Comparison of ENCODE assay signal across 10 cellular contexts in the genomic region with DNA sequence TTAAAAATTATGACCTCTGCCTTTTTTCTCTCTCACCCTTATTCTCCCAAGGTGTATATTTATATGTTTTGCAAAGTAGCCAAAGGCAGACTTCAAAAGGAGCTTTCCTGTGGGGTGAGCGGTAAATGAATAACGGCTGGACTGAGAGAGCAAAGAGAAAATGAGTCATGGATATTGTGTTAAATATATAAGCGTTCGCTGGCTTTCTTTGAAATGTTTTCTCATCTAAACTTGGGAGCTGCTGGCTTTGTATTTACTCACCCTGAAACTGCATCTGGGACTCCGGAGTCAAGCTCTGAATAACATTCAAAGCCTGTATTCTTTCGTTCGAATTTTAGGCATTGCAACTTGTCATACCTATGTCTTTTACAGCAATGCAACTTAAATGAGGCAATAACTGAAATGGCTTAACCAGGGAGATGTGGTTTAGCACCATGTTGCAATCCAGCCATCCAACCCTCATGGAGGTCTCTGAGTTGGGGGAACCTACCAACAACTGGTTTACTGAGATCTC. TPM values are rescaled to one million over a fixed set of nuclear protein-coding genes. Genes with fewer than 3 reads are reported as not detected.
DNase-seq lines count a peak whose midpoint lies in the region; ATAC-seq and TF ChIP-seq lines count a peak whose summit lies in the region.
"Had no signal": no experiment of that assay in that cellular context is flagged by ENCODE, and none has a peak within 500 bp of the region (broad histone marks: within the 10 kb centered on the region; RNA-seq: fewer than 3 reads in every experiment).

No MANE protein-coding gene starts in this region.

- H3K4me3 ChIP-seq in kidney epithelial cell (ENCODE audit: low read depth, low read length), result no peak overlapping the region
- H3K4me3 ChIP-seq: heart left ventricle had no signal

- intact Hi-C loops in activated CD8-positive, alpha-beta T cell treated with anti-CD3 and anti-CD28 coated beads for 36 hours (cut with micrococcal nuclease), result loop anchor here (5.0 kb wide), 1 partner anchor 37 kb away; no protein-coding TSS in a partner anchor

- CTCF ChIA-PET in activated CD8-positive, alpha-beta T cell treated with anti-CD3 and anti-CD28 coated beads for 36 hours (lab: Charles Lee), result interaction anchor here (0.8 to 2.0 kb wide), 2 partner anchors 16 to 33 kb away, joined by 4 to 6 read pairs; no protein-coding TSS in a partner anchor

- no peaks in the 10 kb centered on the region for H3K27me3 Mint-ChIP-seq in activated CD8-positive, alpha-beta T cell treated with anti-CD3 and anti-CD28 coated beads for 36 hours

- POLR2A ChIA-PET in activated CD8-positive, alpha-beta T cell treated with anti-CD3 and anti-CD28 coated beads for 36 hours (lab: Charles Lee), result interaction anchor here (0.9 to 1.5 kb wide), 4 partner anchors 16 to 71 kb away, joined by 3 to 4 read pairs (median 4); no protein-coding TSS in a partner anchor

- H3K36me3 ChIP-seq in kidney epithelial cell (ENCODE audit: control insufficient read depth, insufficient read depth, low read length), result no peaks in the 10 kb centered on the region

- H3K4me3 Mint-ChIP-seq in activated CD8-positive, alpha-beta T cell treated with anti-CD3 and anti-CD28 coated beads for 36 hours, result no peak overlapping the region

- peaks cover 76% of the 10 kb centered on the region for H3K4me1 Mint-ChIP-seq in activated CD8-positive, alpha-beta T cell treated with anti-CD3 and anti-CD28 coated beads for 36 hours (ENCODE audit: low read depth)

- peak overlapping the region; percentile 79 for H3K27ac Mint-ChIP-seq in activated CD8-positive, alpha-beta T cell treated with anti-CD3 and anti-CD28 coated beads for 36 hours

- H3K27me3 ChIP-seq in kidney epithelial cell (ENCODE audit: control insufficient read depth, insufficient read depth, low read length), result no peaks in the 10 kb centered on the region
- H3K27me3 ChIP-seq: heart left ventricle had no signal

- TF ChIP-seq CTCF in activated CD8-positive, alpha-beta T cell treated with anti-CD3 and anti-CD28 coated beads for 36 hours (IDR thresholded peaks at IDR 0.05), result no peak
- no peak for TF ChIP-seq CTCF in kidney epithelial cell (IDR thresholded peaks at IDR 0.05; ENCODE audit: insufficient read depth, low read length, poor library complexity, severe bottlenecking)

- peaks cover 32% of the 10 kb centered on the region for H3K36me3 Mint-ChIP-seq in activated CD8-positive, alpha-beta T cell treated with anti-CD3 and anti-CD28 coated beads for 36 hours (ENCODE audit: low read depth)

- peak; percentile 41 for ATAC-seq in activated CD8-positive, alpha-beta T cell treated with anti-CD3 and anti-CD28 coated beads for 36 hours
- no peak for ATAC-seq in HG03280 (IDR thresholded peaks at IDR 0.05; ENCODE audit: unreplicated experiment)
- no peak for ATAC-seq in HG03159 (IDR thresholded peaks at IDR 0.05; ENCODE audit: unreplicated experiment)
- ATAC-seq: heart left ventricle had no signal

- H3K9me3 Mint-ChIP-seq in activated CD8-positive, alpha-beta T cell treated with anti-CD3 and anti-CD28 coated beads for 36 hours, result no peaks in the 10 kb centered on the region

- DNase-seq in CD1c-positive myeloid dendritic cell (ENCODE audit: extremely low spot score), result peak; percentile 70
- peak; percentile 74 for DNase-seq in HT1080 (ENCODE audit: low read depth)
- DNase-seq in activated CD8-positive, alpha-beta T cell treated with anti-CD3 and anti-CD28 coated beads for 36 hours, result peak; percentile 41
- DNase-seq in kidney epithelial cell (ENCODE audit: low read depth), result peak; percentile 64
- DNase-seq in HPDE6-E6E7 (ENCODE audit: extremely low spot score), result no peak
- DNase-seq in NCI-H1930 (lab: John Stamatoyannopoulos, UW), result no peak
- DNase-seq: anterior cingulate cortex, heart left ventricle had no signal

RNA-seq across cellular contexts. Expression of gene ATXN1, which starts 32.0 kb away (rescaled TPM):
- 10.3 and 10.4 TPM in 2 replicates for total RNA-seq in HT1080 (2014; rRNA removed; shearing (Covaris generic))
- polyA plus RNA-seq in HT1080 (2015; cell fraction: cytosol; rRNA removed), result 11.3 and 14.1 TPM in 2 replicates
- 26.6 and 27.5 TPM in 2 replicates for polyA plus RNA-seq in HT1080 (2015; cell fraction: nucleus; rRNA removed)
- 10 to 100 TPM; 35.4 to 40.8 TPM for total RNA-seq in activated CD8-positive, alpha-beta T cell treated with anti-CD3 and anti-CD28 coated beads for 36 hours
- 12.5 and 32.6 TPM in 2 replicates for total RNA-seq in kidney epithelial cell

Comparison
In these comparisons a context has a peak if more than half of its experiments do, and no peak if none do; other contexts are left out.
1. DNase-seq: peak in CD1c-positive myeloid dendritic cell (single experiment), HT1080 (single experiment), activated CD8-positive, alpha-beta T cell treated with anti-CD3 and anti-CD28 coated beads for 36 hours (single experiment) and kidney epithelial cell (single experiment); none in HPDE6-E6E7 (single experiment) and NCI-H1930 (0 of 2).